In the genomic region with DNA sequence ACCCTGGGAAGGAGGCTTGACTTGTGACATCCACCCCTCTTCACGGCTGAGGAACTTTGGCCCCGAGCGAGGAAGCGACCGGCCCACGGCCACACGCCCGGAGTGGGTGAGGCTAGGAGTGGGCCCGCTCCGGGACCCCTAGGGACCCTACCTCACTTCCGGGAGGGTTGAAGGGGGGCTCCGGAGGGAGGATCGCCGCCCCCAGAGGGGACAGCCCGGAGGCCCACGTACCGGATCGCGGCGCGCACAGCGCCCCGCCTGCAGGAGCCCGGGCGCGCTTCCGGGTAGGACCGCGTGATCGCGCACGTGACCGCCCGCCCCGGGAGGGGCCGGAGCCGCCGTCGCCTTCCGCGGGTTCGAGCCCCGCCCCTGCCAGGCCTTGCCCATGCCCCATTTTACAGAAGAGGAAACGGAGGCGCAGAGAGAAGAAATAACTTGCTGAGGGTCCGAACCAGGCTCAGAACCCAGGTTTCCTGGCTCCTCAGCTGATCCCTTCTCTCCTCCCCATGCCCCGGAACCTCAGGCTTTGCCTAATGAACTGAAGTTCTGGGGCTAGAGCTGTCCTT, we compare ENCODE assay signal across 1 cellular context.
A peak's percentile ranks its signal among the peaks of the same experiment; 100 is the strongest.
TF ChIP-seq lines count a peak whose summit lies in the region.

A gene (minus strand): TSS at position 280 of the 566 bp plus-strand sequence. CDS start 3,695 bp downstream, outside the sequence.

TF ChIP-seq in K562, 482 proteins besides CTCF, POLR2A, EP300 and RAD21 (continued from another document and continues in another):
- TF ChIP-seq ZNF140 (CRISPR knock-in tag; IDR thresholded peaks at IDR 0.05) = no peak
- peak; percentile 72 for TF ChIP-seq GABPA (tag; conservative IDR thresholded peaks at IDR 0.05; ENCODE audit: low read depth)
- TF ChIP-seq PHB (CRISPR knock-in tag; IDR thresholded peaks at IDR 0.05) = no peak
- TF ChIP-seq NCOA2 (IDR thresholded peaks at IDR 0.05; ENCODE audit: partially characterized antibody in 2 of 2) = no peak
- TF ChIP-seq ATF1 (CRISPR knock-in tag; IDR thresholded peaks at IDR 0.05) = no peak
- TF ChIP-seq ATF1 (tag; IDR thresholded peaks at IDR 0.05) = peak; percentile 46
- peak; percentile 32; the same call in 1 of the 2 replicates for TF ChIP-seq CTBP1 (IDR thresholded peaks at IDR 0.05; ENCODE audit: borderline replicate concordance)
- no peak for TF ChIP-seq DIDO1 (tag; IDR thresholded peaks at IDR 0.05; ENCODE audit: low read depth)
- TF ChIP-seq EP400 (IDR thresholded peaks at IDR 0.05) = peak; percentile 66; the same call in 1 of the 2 replicates
- TF ChIP-seq EHMT2 (IDR thresholded peaks at IDR 0.05) = 0 out of 2 replicates have a peak, but pooled peaks have one; percentile 15
- peak; percentile 65 for TF ChIP-seq PHF20 (IDR thresholded peaks at IDR 0.05; ENCODE audit: partially characterized antibody)
- TF ChIP-seq, protein P1, sequence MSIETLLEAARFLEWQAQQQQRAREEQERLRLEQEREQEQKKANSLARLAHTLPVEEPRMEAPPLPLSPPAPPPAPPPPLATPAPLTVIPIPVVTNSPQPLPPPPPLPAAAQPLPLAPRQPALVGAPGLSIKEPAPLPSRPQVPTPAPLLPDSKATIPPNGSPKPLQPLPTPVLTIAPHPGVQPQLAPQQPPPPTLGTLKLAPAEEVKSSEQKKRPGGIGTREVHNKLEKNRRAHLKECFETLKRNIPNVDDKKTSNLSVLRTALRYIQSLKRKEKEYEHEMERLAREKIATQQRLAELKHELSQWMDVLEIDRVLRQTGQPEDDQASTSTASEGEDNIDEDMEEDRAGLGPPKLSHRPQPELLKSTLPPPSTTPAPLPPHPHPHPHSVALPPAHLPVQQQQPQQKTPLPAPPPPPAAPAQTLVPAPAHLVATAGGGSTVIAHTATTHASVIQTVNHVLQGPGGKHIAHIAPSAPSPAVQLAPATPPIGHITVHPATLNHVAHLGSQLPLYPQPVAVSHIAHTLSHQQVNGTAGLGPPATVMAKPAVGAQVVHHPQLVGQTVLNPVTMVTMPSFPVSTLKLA (conservative IDR thresholded peaks at IDR 0.05) = peak; percentile 85 to 94
- peak; percentile 85; the same call in 1 of the 2 replicates for TF ChIP-seq CBX1 (IDR thresholded peaks at IDR 0.05; ENCODE audit: low read depth)
- TF ChIP-seq PHF8 (IDR thresholded peaks at IDR 0.05; ENCODE audit: borderline replicate concordance, low read length) = peak; percentile 87; the same call in 1 of the 2 replicates
- TF ChIP-seq ADNP (tag; IDR thresholded peaks at IDR 0.05) = peak; percentile 97
- TF ChIP-seq RB1 (IDR thresholded peaks at IDR 0.05; ENCODE audit: low read depth) = peak; percentile 61; the same call in 1 of the 2 replicates
- no peak for TF ChIP-seq CHD1 (IDR thresholded peaks at IDR 0.05; ENCODE audit: low read length)
- TF ChIP-seq ZNF316 (IDR thresholded peaks at IDR 0.05) = no peak
- TF ChIP-seq, protein P2, sequence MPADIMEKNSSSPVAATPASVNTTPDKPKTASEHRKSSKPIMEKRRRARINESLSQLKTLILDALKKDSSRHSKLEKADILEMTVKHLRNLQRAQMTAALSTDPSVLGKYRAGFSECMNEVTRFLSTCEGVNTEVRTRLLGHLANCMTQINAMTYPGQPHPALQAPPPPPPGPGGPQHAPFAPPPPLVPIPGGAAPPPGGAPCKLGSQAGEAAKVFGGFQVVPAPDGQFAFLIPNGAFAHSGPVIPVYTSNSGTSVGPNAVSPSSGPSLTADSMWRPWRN (IDR thresholded peaks at IDR 0.05; ENCODE audit: low read depth) = no peak
- TF ChIP-seq, protein P3, sequence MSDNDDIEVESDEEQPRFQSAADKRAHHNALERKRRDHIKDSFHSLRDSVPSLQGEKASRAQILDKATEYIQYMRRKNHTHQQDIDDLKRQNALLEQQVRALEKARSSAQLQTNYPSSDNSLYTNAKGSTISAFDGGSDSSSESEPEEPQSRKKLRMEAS (CRISPR knock-in tag; IDR thresholded peaks at IDR 0.05) = peak; percentile 57
- TF ChIP-seq, protein P4, sequence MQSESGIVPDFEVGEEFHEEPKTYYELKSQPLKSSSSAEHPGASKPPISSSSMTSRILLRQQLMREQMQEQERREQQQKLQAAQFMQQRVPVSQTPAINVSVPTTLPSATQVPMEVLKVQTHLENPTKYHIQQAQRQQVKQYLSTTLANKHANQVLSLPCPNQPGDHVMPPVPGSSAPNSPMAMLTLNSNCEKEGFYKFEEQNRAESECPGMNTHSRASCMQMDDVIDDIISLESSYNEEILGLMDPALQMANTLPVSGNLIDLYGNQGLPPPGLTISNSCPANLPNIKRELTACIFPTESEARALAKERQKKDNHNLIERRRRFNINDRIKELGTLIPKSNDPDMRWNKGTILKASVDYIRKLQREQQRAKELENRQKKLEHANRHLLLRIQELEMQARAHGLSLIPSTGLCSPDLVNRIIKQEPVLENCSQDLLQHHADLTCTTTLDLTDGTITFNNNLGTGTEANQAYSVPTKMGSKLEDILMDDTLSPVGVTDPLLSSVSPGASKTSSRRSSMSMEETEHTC (IDR thresholded peaks at IDR 0.05) = peak; percentile 88; the same call in 1 of the 2 replicates
- TF ChIP-seq RBM17 (IDR thresholded peaks at IDR 0.05; ENCODE audit: borderline replicate concordance, low read depth, low read length) = no peak
- TF ChIP-seq, protein P5, sequence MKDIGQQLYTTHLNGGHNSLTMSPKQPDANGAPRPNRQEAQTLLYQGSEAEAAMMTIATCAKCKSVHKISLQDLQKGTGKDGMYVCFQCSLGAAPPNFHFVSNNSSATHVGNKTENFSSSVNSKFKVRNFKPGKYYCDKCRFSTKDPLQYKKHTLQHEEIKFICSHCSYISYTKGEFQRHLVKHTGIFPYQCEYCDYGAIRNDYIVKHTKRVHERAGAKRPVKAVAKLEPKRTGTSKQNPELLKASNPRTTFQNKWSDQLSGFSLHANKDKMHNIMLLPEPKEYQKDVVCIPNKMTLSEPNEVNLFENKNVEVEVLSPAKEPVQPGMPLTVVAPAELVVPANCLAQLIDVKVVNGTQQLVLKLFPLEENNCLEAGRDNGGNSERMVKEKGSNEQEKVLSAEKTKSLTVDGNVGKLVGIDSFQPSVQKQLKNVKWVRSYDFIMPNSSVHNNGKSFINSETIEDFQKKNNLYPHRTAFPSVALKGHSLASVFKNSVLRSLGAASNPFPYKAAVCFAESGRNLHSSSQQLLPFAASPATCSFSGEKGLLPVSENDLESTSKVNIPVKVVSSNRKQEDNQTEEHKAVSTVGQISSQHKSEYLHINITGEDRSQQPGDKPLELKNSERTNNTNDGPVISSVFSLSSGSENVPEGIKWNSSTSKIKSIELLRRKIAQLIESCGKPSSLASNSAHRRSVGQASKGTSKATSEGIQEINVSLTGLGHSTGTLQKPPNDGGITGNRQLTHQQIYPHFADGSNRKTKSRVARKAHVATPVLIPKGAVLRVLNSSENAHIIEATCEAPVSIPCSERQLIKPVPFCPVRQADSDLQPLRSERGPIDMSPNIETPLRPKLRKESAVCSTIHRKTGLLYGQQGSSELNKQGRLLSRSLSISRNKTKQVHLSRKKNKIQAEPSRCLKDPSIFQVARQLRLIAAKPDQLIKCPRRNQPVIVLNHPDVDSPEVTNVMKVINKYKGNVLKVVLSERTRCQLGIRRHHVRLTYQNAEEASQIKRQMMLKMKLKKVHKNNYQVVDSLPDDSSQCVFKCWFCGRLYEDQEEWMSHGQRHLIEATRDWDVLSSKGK (CRISPR knock-in tag; IDR thresholded peaks at IDR 0.05) = no peak
- TF ChIP-seq ZNF561 (CRISPR knock-in tag; conservative IDR thresholded peaks at IDR 0.05) = no peak
- TF ChIP-seq FOXP1 (CRISPR knock-in tag; IDR thresholded peaks at IDR 0.05) = no peak
- TF ChIP-seq, protein P6, sequence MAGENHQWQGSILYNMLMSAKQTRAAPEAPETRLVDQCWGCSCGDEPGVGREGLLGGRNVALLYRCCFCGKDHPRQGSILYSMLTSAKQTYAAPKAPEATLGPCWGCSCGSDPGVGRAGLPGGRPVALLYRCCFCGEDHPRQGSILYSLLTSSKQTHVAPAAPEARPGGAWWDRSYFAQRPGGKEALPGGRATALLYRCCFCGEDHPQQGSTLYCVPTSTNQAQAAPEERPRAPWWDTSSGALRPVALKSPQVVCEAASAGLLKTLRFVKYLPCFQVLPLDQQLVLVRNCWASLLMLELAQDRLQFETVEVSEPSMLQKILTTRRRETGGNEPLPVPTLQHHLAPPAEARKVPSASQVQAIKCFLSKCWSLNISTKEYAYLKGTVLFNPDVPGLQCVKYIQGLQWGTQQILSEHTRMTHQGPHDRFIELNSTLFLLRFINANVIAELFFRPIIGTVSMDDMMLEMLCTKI (IDR thresholded peaks at IDR 0.05; ENCODE audit: partially characterized antibody) = no peak
- no peak for TF ChIP-seq ZC3H4 (CRISPR knock-in tag; IDR thresholded peaks at IDR 0.05; ENCODE audit: borderline replicate concordance)
- TF ChIP-seq LARP7 (IDR thresholded peaks at IDR 0.05) = no peak
- TF ChIP-seq SAP30 (IDR thresholded peaks at IDR 0.05; ENCODE audit: borderline replicate concordance, insufficient read depth, low read depth, low read length, poor library complexity, severe bottlenecking) = peak; percentile 84
- TF ChIP-seq ZNF764 (CRISPR knock-in tag; IDR thresholded peaks at IDR 0.05; ENCODE audit: low read depth) = peak; percentile 75; the same call in 1 of the 2 replicates
- no peak for TF ChIP-seq RUNX1 (IDR thresholded peaks at IDR 0.05; ENCODE audit: low read depth)
- TF ChIP-seq GABPB1 (CRISPR knock-in tag; IDR thresholded peaks at IDR 0.05) = no peak
- TF ChIP-seq, protein P7, sequence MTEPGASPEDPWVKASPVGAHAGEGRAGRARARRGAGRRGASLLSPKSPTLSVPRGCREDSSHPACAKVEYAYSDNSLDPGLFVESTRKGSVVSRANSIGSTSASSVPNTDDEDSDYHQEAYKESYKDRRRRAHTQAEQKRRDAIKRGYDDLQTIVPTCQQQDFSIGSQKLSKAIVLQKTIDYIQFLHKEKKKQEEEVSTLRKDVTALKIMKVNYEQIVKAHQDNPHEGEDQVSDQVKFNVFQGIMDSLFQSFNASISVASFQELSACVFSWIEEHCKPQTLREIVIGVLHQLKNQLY (CRISPR knock-in tag; conservative IDR thresholded peaks at IDR 0.05) = no peak
- peak; percentile 33; the same call in 1 of the 2 replicates for TF ChIP-seq EGR1 (conservative IDR thresholded peaks at IDR 0.05)
- TF ChIP-seq, protein P8, sequence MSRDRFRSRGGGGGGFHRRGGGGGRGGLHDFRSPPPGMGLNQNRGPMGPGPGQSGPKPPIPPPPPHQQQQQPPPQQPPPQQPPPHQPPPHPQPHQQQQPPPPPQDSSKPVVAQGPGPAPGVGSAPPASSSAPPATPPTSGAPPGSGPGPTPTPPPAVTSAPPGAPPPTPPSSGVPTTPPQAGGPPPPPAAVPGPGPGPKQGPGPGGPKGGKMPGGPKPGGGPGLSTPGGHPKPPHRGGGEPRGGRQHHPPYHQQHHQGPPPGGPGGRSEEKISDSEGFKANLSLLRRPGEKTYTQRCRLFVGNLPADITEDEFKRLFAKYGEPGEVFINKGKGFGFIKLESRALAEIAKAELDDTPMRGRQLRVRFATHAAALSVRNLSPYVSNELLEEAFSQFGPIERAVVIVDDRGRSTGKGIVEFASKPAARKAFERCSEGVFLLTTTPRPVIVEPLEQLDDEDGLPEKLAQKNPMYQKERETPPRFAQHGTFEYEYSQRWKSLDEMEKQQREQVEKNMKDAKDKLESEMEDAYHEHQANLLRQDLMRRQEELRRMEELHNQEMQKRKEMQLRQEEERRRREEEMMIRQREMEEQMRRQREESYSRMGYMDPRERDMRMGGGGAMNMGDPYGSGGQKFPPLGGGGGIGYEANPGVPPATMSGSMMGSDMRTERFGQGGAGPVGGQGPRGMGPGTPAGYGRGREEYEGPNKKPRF (IDR thresholded peaks at IDR 0.05; ENCODE audit: low read depth, low read length) = no peak
- TF ChIP-seq ZNF644 (tag; IDR thresholded peaks at IDR 0.05; ENCODE audit: low read depth) = no peak
- TF ChIP-seq KDM1A (IDR thresholded peaks at IDR 0.05) = peak in 1 of 2 experiments; percentile 58; a peak in 1 of 4 replicates
- no peak for TF ChIP-seq NFE2 (IDR thresholded peaks at IDR 0.05; ENCODE audit: low read depth)
- no peak for TF ChIP-seq ZBTB17 (CRISPR knock-in tag; IDR thresholded peaks at IDR 0.05)
- TF ChIP-seq MYBL2 (IDR thresholded peaks at IDR 0.05; ENCODE audit: low read depth) = no peak
- TF ChIP-seq MYBL2 (CRISPR knock-in tag; IDR thresholded peaks at IDR 0.05; ENCODE audit: borderline replicate concordance) = no peak
- TF ChIP-seq, protein P9, sequence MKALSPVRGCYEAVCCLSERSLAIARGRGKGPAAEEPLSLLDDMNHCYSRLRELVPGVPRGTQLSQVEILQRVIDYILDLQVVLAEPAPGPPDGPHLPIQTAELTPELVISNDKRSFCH (CRISPR knock-in tag; IDR thresholded peaks at IDR 0.05) = no peak
- TF ChIP-seq, protein P9 (tag; IDR thresholded peaks at IDR 0.05) = peak; percentile 62
- peak; percentile 89 for TF ChIP-seq TOE1 (IDR thresholded peaks at IDR 0.05; ENCODE audit: borderline replicate concordance)
- TF ChIP-seq TOE1 (CRISPR knock-in tag; IDR thresholded peaks at IDR 0.05; ENCODE audit: borderline replicate concordance, low read depth) = no peak
- TF ChIP-seq SIN3A (IDR thresholded peaks at IDR 0.05; ENCODE audit: borderline replicate concordance in 2 of 2, control insufficient read depth in 1 of 2, low read depth in 2 of 2, low read length in 2 of 2) = peak; percentile 62 to 96; a peak in 1 of 4 replicates
- peak; percentile 40; the same call in 1 of the 2 replicates for TF ChIP-seq L3MBTL2 (IDR thresholded peaks at IDR 0.05)
- no peak for TF ChIP-seq RFX5 (IDR thresholded peaks at IDR 0.05; ENCODE audit: low read depth, low read length)
